9 cellular contexts compared by ENCODE assay signal in the genomic region with DNA sequence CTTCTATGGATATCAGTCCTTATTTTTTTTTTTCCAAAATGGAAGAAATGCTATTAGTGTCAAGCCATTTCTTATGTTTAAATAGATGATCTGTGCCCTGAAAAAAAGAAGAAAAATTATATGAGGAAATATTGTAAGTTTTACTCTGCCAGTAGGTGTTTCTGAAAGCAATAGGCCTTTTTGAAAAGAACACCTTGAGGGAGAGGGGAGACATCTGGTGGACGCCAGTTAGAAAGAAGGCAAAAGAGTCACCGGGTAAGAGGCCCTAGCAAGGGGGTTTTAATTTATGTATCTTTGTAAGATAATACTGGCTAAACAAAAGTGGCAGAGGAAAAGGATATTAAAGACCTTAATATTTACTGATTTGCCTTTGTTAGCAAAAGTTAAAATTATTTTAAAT. TPM values are rescaled to one million over a fixed set of nuclear protein-coding genes. Genes with fewer than 3 reads are reported as not detected.
DNase-seq lines count a peak whose midpoint lies in the region; ATAC-seq and TF ChIP-seq lines count a peak whose summit lies in the region.
"Had no signal": no experiment of that assay in that cellular context is flagged by ENCODE, and none has a peak within 500 bp of the region (broad histone marks: within the 10 kb centered on the region; RNA-seq: fewer than 3 reads in every experiment).

No MANE protein-coding gene starts in this region.

- H3K9me2 ChIP-seq in GM23248 (ENCODE audit: insufficient read depth) = no peaks in the 10 kb centered on the region
- H3K9me2 ChIP-seq in OCI-LY1 (ENCODE audit: low read depth, low read length) = no peaks in the 10 kb centered on the region

- H3K79me2 ChIP-seq in GM23248 (ENCODE audit: insufficient read depth) (no peaks in the 10 kb centered on the region), OCI-LY1 (ENCODE audit: insufficient read depth, low read length) (no peaks in the 10 kb centered on the region)

- TF ChIP-seq POLR2A in esophagus muscularis mucosa (IDR thresholded peaks at IDR 0.05; ENCODE audit: low read depth) = no peak

- DNase-seq in ACHN (peak; percentile 60), GM23248 (peak; percentile 7), fibroblast of villous mesenchyme (ENCODE audit: low read depth) (peak; percentile 20), germinal center (ENCODE audit: low spot score) (no peak), esophagus muscularis mucosa (ENCODE audit: extremely low spot score) (no peak), DMS79 (lab: John Stamatoyannopoulos, UW) (no peak)

- no peaks in the 10 kb centered on the region for H3K36me3 ChIP-seq in GM23248 (ENCODE audit: low read depth)
- H3K36me3 ChIP-seq in OCI-LY1 (ENCODE audit: insufficient read depth, low read length) = no peaks in the 10 kb centered on the region
- H3K36me3 ChIP-seq in esophagus muscularis mucosa = no peaks in the 10 kb centered on the region

- H3F3A ChIP-seq in GM23248 (ENCODE audit: insufficient read depth) (no peaks in the 10 kb centered on the region), OCI-LY1 (ENCODE audit: insufficient read depth, low read length) (no peaks in the 10 kb centered on the region)

- H3K4me1 ChIP-seq in GM23248 (ENCODE audit: insufficient read depth) = no peaks in the 10 kb centered on the region
- H3K4me1 ChIP-seq in OCI-LY1 (ENCODE audit: insufficient read depth, low read length, severe bottlenecking) = no peaks in the 10 kb centered on the region
- H3K4me1 ChIP-seq in esophagus muscularis mucosa = no peaks in the 10 kb centered on the region

- H3K27me3 ChIP-seq in GM23248 (replicated peaks; ENCODE audit: insufficient read depth) (0 out of 2 replicates have a peak, but pooled peaks cover 3% of the 10 kb centered on the region), OCI-LY1 (ENCODE audit: insufficient read depth, low read length) (no peaks in the 10 kb centered on the region), esophagus muscularis mucosa (no peaks in the 10 kb centered on the region)

- no peak for TF ChIP-seq EP300 in esophagus muscularis mucosa (IDR thresholded peaks at IDR 0.05)

- no peaks in the 10 kb centered on the region for H4K20me1 ChIP-seq in GM23248 (ENCODE audit: insufficient read depth)
- no peaks in the 10 kb centered on the region for H4K20me1 ChIP-seq in OCI-LY1 (ENCODE audit: insufficient read depth, low read length)

- in situ Hi-C loops in ACHN (cut with HindIII; ENCODE audit: low pct_ligation_motif_present, low pct_unique_long_range_greater_than_20kb, low sequenced_read_pairs) (no loop called here), GM23248 (cut with MboI) (no loop called here)

- H3K9me3 ChIP-seq in GM23248 (ENCODE audit: low read depth) = no peaks in the 10 kb centered on the region
- H3K9me3 ChIP-seq in OCI-LY1 (ENCODE audit: low read length) = no peaks in the 10 kb centered on the region
- H3K9me3 ChIP-seq in esophagus muscularis mucosa = no peaks in the 10 kb centered on the region

- no peak overlapping the region for H3K4me3 ChIP-seq in GM23248
- no peak overlapping the region for H3K4me3 ChIP-seq in OCI-LY1 (ENCODE audit: low read depth, low read length, poor library complexity, severe bottlenecking)
- no peak overlapping the region for H3K4me3 ChIP-seq in fibroblast of villous mesenchyme (ENCODE audit: low read depth, low read length)
- no peak overlapping the region for H3K4me3 ChIP-seq in esophagus muscularis mucosa

- no peak for ATAC-seq in HG02970 (IDR thresholded peaks at IDR 0.05; ENCODE audit: low FRiP score, unreplicated experiment)

- H2AFZ ChIP-seq in GM23248 (no peak overlapping the region), OCI-LY1 (ENCODE audit: low read length) (no peak overlapping the region)

- 0 to 1% methylated on average over 2 of the region's 2 CpGs for WGBS in GM23248 (ENCODE audit: low coverage in 1 of 2, low lambda C conversion rate in 2 of 2, missing lambda C conversion rate in 2 of 2), 2 experiments
- 9% methylated on average over 2 of the region's 2 CpGs for WGBS in esophagus muscularis mucosa

- no peak overlapping the region for H3K27ac ChIP-seq in GM23248
- H3K27ac ChIP-seq in OCI-LY1 (ENCODE audit: low read depth, low read length, poor library complexity, severe bottlenecking) = no peak overlapping the region
- no peak overlapping the region for H3K27ac ChIP-seq in esophagus muscularis mucosa (replicated peaks in 1 of 4)

- intact Hi-C loops in esophagus muscularis mucosa (cut with DNase I) = no loop called here

- H3K9ac ChIP-seq in GM23248 = no peak overlapping the region
- H3K9ac ChIP-seq in OCI-LY1 (ENCODE audit: low read length) = no peak overlapping the region

- H3K4me2 ChIP-seq in GM23248 (ENCODE audit: unreplicated experiment) (no peak overlapping the region), OCI-LY1 (ENCODE audit: low read length) (no peak overlapping the region)

- TF ChIP-seq CTCF in OCI-LY1 (IDR thresholded peaks at IDR 0.05; ENCODE audit: low read length) (peak; percentile 44; the same call in 1 of the 2 replicates), fibroblast of villous mesenchyme (IDR thresholded peaks at IDR 0.05; ENCODE audit: insufficient read depth, low read depth, low read length) (peak; percentile 35), esophagus muscularis mucosa (IDR thresholded peaks at IDR 0.05) (no peak)

RNA-seq across cellular contexts. Expression of a gene that starts 56.1 kb away (rescaled TPM):
- total RNA-seq in GM23248 (2014; rRNA removed; shearing (Covaris generic)) = not detected in 2 replicates
- polyA plus RNA-seq in GM23248 (2016; fragmentation: Nextera tagmentation; extraction: Ambion mirVana) = not detected in 2 replicates
- total RNA-seq in fibroblast of villous mesenchyme (not detected in 2 replicates), esophagus muscularis mucosa (not detected)
- total RNA-seq: subcutaneous adipose tissue had no signal

Comparison
In these comparisons a context has a peak if more than half of its experiments do, and no peak if none do; other contexts are left out.
1. DNase-seq: peak in ACHN (single experiment), GM23248 (single experiment) and fibroblast of villous mesenchyme (single experiment); none in germinal center (single experiment), esophagus muscularis mucosa (single experiment) and DMS79 (single experiment).
2. CTCF ChIP-seq: peak in OCI-LY1 (single experiment) and fibroblast of villous mesenchyme (single experiment); none in esophagus muscularis mucosa (0 of 3).